In the genomic region with DNA sequence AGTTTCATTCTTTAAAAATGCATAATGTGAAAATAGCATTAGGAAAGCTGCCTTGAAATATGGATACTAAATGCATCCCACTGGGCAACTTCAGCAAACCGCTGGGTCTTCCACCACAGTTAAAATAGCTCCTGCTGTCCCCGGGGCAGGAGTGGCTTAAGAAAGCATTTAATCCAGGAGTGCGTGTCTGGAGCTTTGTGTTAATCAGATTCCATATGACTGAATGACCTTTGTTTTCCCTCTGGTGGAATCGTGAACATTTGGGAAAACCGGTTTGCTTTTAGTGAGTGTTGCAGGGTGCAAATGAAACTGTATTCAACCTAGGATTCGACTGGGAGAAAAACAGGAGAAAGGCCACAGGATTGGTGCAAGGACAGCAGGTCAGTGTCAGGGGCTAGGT, we compare ENCODE assay signal across 20 cellular contexts.
A peak's percentile ranks its signal among the peaks of the same experiment; 100 is the strongest.
DNase-seq lines count a peak whose midpoint lies in the region; ATAC-seq and TF ChIP-seq lines count a peak whose summit lies in the region.
"Had no signal": no experiment of that assay in that cellular context is flagged by ENCODE, and none has a peak within 500 bp of the region (broad histone marks: within the 10 kb centered on the region; RNA-seq: fewer than 3 reads in every experiment).

No MANE protein-coding gene starts in this region.

- peak overlapping the region; percentile 56 for H3K27ac ChIP-seq in left ventricle myocardium inferior (replicated peaks)
- H3K27ac ChIP-seq in right atrium auricular region = no peak overlapping the region
- peak overlapping the region; percentile 91 for H3K27ac ChIP-seq in WERI-Rb-1
- no peak overlapping the region for H3K27ac ChIP-seq in testis
- H3K27ac ChIP-seq: neutrophil had no signal

- no peaks in the 10 kb centered on the region for H3K27me3 ChIP-seq in left ventricle myocardium inferior (ENCODE audit: low read depth)
- H3K27me3 ChIP-seq in right atrium auricular region = no peaks in the 10 kb centered on the region
- no peaks in the 10 kb centered on the region for H3K27me3 ChIP-seq in WERI-Rb-1 (ENCODE audit: insufficient read depth, low read depth, severe bottlenecking)
- no peaks in the 10 kb centered on the region for H3K27me3 ChIP-seq in testis
- H3K27me3 ChIP-seq: neutrophil had no signal

- peaks cover 37% of the 10 kb centered on the region for H3K4me1 Mint-ChIP-seq in type B pancreatic cell (ENCODE audit: unreplicated experiment)
- H3K4me1 Mint-ChIP-seq: activated naive CD8-positive, alpha-beta T cell treated with anti-CD3 and anti-CD28 coated beads, Interleukin-2, amount 50 U/mL, for 24 hours had no signal

- peaks cover 33% of the 10 kb centered on the region for H3K4me1 ChIP-seq in left ventricle myocardium inferior
- H3K4me1 ChIP-seq in right atrium auricular region = peaks cover 0 to 13% of the 10 kb centered on the region in 2 donors
- no peaks in the 10 kb centered on the region for H3K4me1 ChIP-seq in testis

- peak overlapping the region; percentile 40 for H3K4me3 Mint-ChIP-seq in type B pancreatic cell
- H3K4me3 Mint-ChIP-seq: activated naive CD8-positive, alpha-beta T cell treated with anti-CD3 and anti-CD28 coated beads, Interleukin-2, amount 50 U/mL, for 24 hours had no signal

- TF ChIP-seq CTCF in left ventricle myocardium inferior (IDR thresholded peaks at IDR 0.05; ENCODE audit: borderline replicate concordance) = no peak
- TF ChIP-seq CTCF in right atrium auricular region (IDR thresholded peaks at IDR 0.05) = no peak
- no peak for TF ChIP-seq CTCF in WERI-Rb-1 (IDR thresholded peaks at IDR 0.05; ENCODE audit: low read depth, low read length)
- TF ChIP-seq CTCF in type B pancreatic cell (conservative IDR thresholded peaks at IDR 0.05) = no peak
- no peak for TF ChIP-seq CTCF in testis (IDR thresholded peaks at IDR 0.05)

- H3K27ac Mint-ChIP-seq in type B pancreatic cell = peak overlapping the region; percentile 43
- H3K27ac Mint-ChIP-seq: activated naive CD8-positive, alpha-beta T cell treated with anti-CD3 and anti-CD28 coated beads, Interleukin-2, amount 50 U/mL, for 24 hours had no signal

- TF ChIP-seq POLR2A in testis (IDR thresholded peaks at IDR 0.05) = no peak

- no peaks in the 10 kb centered on the region for H3K9me3 Mint-ChIP-seq in type B pancreatic cell
- H3K9me3 Mint-ChIP-seq: activated naive CD8-positive, alpha-beta T cell treated with anti-CD3 and anti-CD28 coated beads, Interleukin-2, amount 50 U/mL, for 24 hours had no signal

- no peaks in the 10 kb centered on the region for H3K36me3 Mint-ChIP-seq in type B pancreatic cell

- ATAC-seq in GM21367 (IDR thresholded peaks at IDR 0.05; ENCODE audit: unreplicated experiment) = no peak
- ATAC-seq in GM19395 (IDR thresholded peaks at IDR 0.05; ENCODE audit: unreplicated experiment) = no peak
- ATAC-seq: activated naive CD8-positive, alpha-beta T cell treated with anti-CD3 and anti-CD28 coated beads, Interleukin-2, amount 50 U/mL, for 24 hours had no signal

- WGBS in testis, 2 donors = 81 to 84% methylated on average over 6 of the region's 6 CpGs

- peaks cover 2% of the 10 kb centered on the region for H3K27me3 Mint-ChIP-seq in type B pancreatic cell
- H3K27me3 Mint-ChIP-seq: activated naive CD8-positive, alpha-beta T cell treated with anti-CD3 and anti-CD28 coated beads, Interleukin-2, amount 50 U/mL, for 24 hours had no signal

- H3K4me3 ChIP-seq in left ventricle myocardium inferior = no peak overlapping the region
- no peak overlapping the region for H3K4me3 ChIP-seq in right atrium auricular region
- H3K4me3 ChIP-seq in WERI-Rb-1 (ENCODE audit: low read depth, low read length) = peak overlapping the region; percentile 26
- no peak overlapping the region for H3K4me3 ChIP-seq in testis

- intact Hi-C loops in left ventricle myocardium inferior (cut with micrococcal nuclease) (no loop called here), testis (cut with DNase I; ENCODE audit: low total_unique reads) (no loop called here)

- H3K9me3 ChIP-seq in left ventricle myocardium inferior (replicated peaks) (no peaks in the 10 kb centered on the region), right atrium auricular region (no peaks in the 10 kb centered on the region), WERI-Rb-1 (ENCODE audit: severe bottlenecking) (no peaks in the 10 kb centered on the region), testis (no peaks in the 10 kb centered on the region)
- H3K9me3 ChIP-seq: neutrophil had no signal

- H3K36me3 ChIP-seq in left ventricle myocardium inferior = no peaks in the 10 kb centered on the region
- no peaks in the 10 kb centered on the region for H3K36me3 ChIP-seq in right atrium auricular region
- no peaks in the 10 kb centered on the region for H3K36me3 ChIP-seq in WERI-Rb-1
- no peaks in the 10 kb centered on the region for H3K36me3 ChIP-seq in testis (ENCODE audit: low read depth, missing control alignments)
- H3K36me3 ChIP-seq: neutrophil had no signal

- no peak for DNase-seq in left ventricle myocardium inferior
- DNase-seq in right atrium auricular region (ENCODE audit: low spot score) = no peak
- peak; percentile 74 for DNase-seq in WERI-Rb-1
- DNase-seq in islet precursor cell = peak; percentile 66
- DNase-seq in type B pancreatic cell (ENCODE audit: extremely low spot score, unreplicated experiment) = no peak
- no peak for DNase-seq in testis
- DNase-seq: activated CD4-positive, alpha-beta T cell treated with anti-CD3 and anti-CD28 coated beads for 1 hour; activated naive CD8-positive, alpha-beta T cell treated with anti-CD3 and anti-CD28 coated beads, Interleukin-2, amount 50 U/mL, for 24 hours; C1 segment of cervical spinal cord; cortex of kidney; DMS153; KG1; left cardiac atrium; NCI-H2107; NCI-H510A treated with DMSO at 0.1 percent for 48 hours; substantia nigra; T1000 had no signal

Comparison
In these comparisons a context has a peak if more than half of its experiments do, and no peak if none do; other contexts are left out.
1. H3K27ac ChIP-seq: peak in left ventricle myocardium inferior (single experiment) and WERI-Rb-1 (single experiment); none in right atrium auricular region (0 of 2) and testis (0 of 2).
2. DNase-seq: peak in WERI-Rb-1 (single experiment) and islet precursor cell (single experiment); none in left ventricle myocardium inferior (single experiment), right atrium auricular region (single experiment), type B pancreatic cell (single experiment) and testis (single experiment).